In genomic region chr6:113642714-113643442, GRCh38 we compare ENCODE assay signal across 8 cellular contexts.
A peak's percentile ranks its signal among the peaks of the same experiment; 100 is the strongest.
DNase-seq lines count a peak whose midpoint lies in the region; ATAC-seq and TF ChIP-seq lines count a peak whose summit lies in the region.

No MANE protein-coding gene starts in this region.

- no peak overlapping the region for H3K18ac ChIP-seq in trophoblast cell (ENCODE audit: low read length)

- DNase-seq in GM10248 (ENCODE audit: extremely low spot score) (peak; percentile 73), trophoblast cell (peak; percentile 93 to 98), MV-4-11 (lab: John Stamatoyannopoulos, UW) (no peak), cerebellar cortex (ENCODE audit: low spot score) (no peak), RWPE1 (ENCODE audit: low spot score) (no peak)

- 0 out of 2 replicates have a peak, but pooled peaks have one; percentile 11 for TF ChIP-seq POLR2A in Raji (IDR thresholded peaks at IDR 0.05; ENCODE audit: insufficient read depth, low read depth, low read length)

- H3K79me1 ChIP-seq in trophoblast cell (ENCODE audit: low read length): peaks cover 4% of the 10 kb centered on the region

- peaks cover 5% of the 10 kb centered on the region in 2 experiments for H3K4me1 ChIP-seq in trophoblast cell (ENCODE audit: control insufficient read depth in 1 of 2, insufficient read depth in 2 of 2, low read length in 2 of 2)

- H3K27ac ChIP-seq in trophoblast cell (ENCODE audit: low read depth, low read length) (no peak overlapping the region), RWPE1 (no peak overlapping the region)

- H2AFZ ChIP-seq in trophoblast cell (ENCODE audit: insufficient read depth, low read length, poor library complexity): no peak overlapping the region

- CTCF ChIA-PET in GM10248 (lab: Yijun Ruan, JAX) (interaction anchor here (0.6 to 2.3 kb wide), 11 partner anchors 8 to 216 kb away, joined by 3 to 26 read pairs (median 4); no protein-coding TSS in a partner anchor), RWPE1 (lab: Yijun Ruan, JAX) (no interaction called here)

- ATAC-seq in GM21515 (IDR thresholded peaks at IDR 0.05; ENCODE audit: unreplicated experiment) (peak; percentile 89), HG03521 (IDR thresholded peaks at IDR 0.05; ENCODE audit: unreplicated experiment) (peak; percentile 95)

- TF ChIP-seq CTCF in GM10248 (IDR thresholded peaks at IDR 0.05; ENCODE audit: control extremely low read depth, extremely low read depth, low read depth, missing control alignments): no peak
- TF ChIP-seq CTCF in RWPE1 (conservative IDR thresholded peaks at IDR 0.05; ENCODE audit: low read depth): no peak

- H3K23ac ChIP-seq in trophoblast cell (ENCODE audit: low read length): no peak overlapping the region

- no peak overlapping the region for H3K4ac ChIP-seq in trophoblast cell (ENCODE audit: low read depth, low read length)

- H2BK120ac ChIP-seq in trophoblast cell (ENCODE audit: insufficient read depth, low read length, poor library complexity): no peak overlapping the region

- H3K4me3 ChIP-seq in trophoblast cell (ENCODE audit: low read depth, low read length): no peak overlapping the region

- H3K9me3 ChIP-seq in trophoblast cell (ENCODE audit: insufficient read depth, low read depth, low read length): no peaks in the 10 kb centered on the region

- H3K27me3 ChIP-seq in trophoblast cell (ENCODE audit: insufficient read depth, low read length): no peaks in the 10 kb centered on the region

- H2AK5ac ChIP-seq in trophoblast cell (ENCODE audit: low read length): no peak overlapping the region

- H3K79me2 ChIP-seq in trophoblast cell (ENCODE audit: control insufficient read depth, insufficient read depth, low read length, poor library complexity): no peaks in the 10 kb centered on the region

- POLR2A ChIA-PET in GM10248 (lab: Yijun Ruan, JAX) (interaction anchor here (0.6 to 2.1 kb wide), 7 partner anchors 12 to 236 kb away, joined by 3 to 20 read pairs (median 5); no protein-coding TSS in a partner anchor), RWPE1 (lab: Yijun Ruan, JAX; ENCODE audit: low non-redundant PET) (no interaction called here)

- no peak overlapping the region for H4K8ac ChIP-seq in trophoblast cell (ENCODE audit: low read depth, low read length)

- H4K12ac ChIP-seq in trophoblast cell (ENCODE audit: low read depth, low read length): no peak overlapping the region

- no peak overlapping the region for H2BK5ac ChIP-seq in trophoblast cell (ENCODE audit: low read depth, low read length, poor library complexity)

- no peak overlapping the region for H3K14ac ChIP-seq in trophoblast cell (ENCODE audit: low read length)

- H4K91ac ChIP-seq in trophoblast cell (ENCODE audit: low read depth, low read length): no peak overlapping the region

- H3K4me2 ChIP-seq in trophoblast cell (ENCODE audit: low read length): no peak overlapping the region

- no CpG with 5 or more reads among the region's 2 CpGs for WGBS in trophoblast cell (ENCODE audit: extremely low coverage, insufficient coverage, insufficient read length)

- H3K36me3 ChIP-seq in trophoblast cell (ENCODE audit: control insufficient read depth in 1 of 2, insufficient read depth in 2 of 2, low read length in 2 of 2): no peaks in the 10 kb centered on the region

- no peak overlapping the region for H2BK12ac ChIP-seq in trophoblast cell (ENCODE audit: low read length)

- no peak overlapping the region for H3K9ac ChIP-seq in trophoblast cell (ENCODE audit: low read length)

Comparison
In these comparisons a context has a peak if more than half of its experiments do, and no peak if none do; other contexts are left out.
1. DNase-seq: peak in GM10248 (single experiment) and trophoblast cell (2 of 2); none in MV-4-11 (single experiment), cerebellar cortex (single experiment) and RWPE1 (single experiment).